Comparison of ENCODE assay signal across 9 cellular contexts in genomic region chr4:83145776-83146175, GRCh38. TPM values are rescaled to one million over a fixed set of nuclear protein-coding genes. Genes with fewer than 3 reads are reported as not detected.
DNase-seq lines count a peak whose midpoint lies in the region; ATAC-seq and TF ChIP-seq lines count a peak whose summit lies in the region.
"Not testable (repeated sequence)": the region's sequence is repeated elsewhere in the genome, so short reads cannot be mapped to it uniquely, and the experiment has no call there.
"Had no signal": no experiment of that assay in that cellular context is flagged by ENCODE, and none has a peak within 500 bp of the region (broad histone marks: within the 10 kb centered on the region; RNA-seq: fewer than 3 reads in every experiment).

No MANE protein-coding gene starts in this region.

- H3K9me3 ChIP-seq in CD4-positive, CD25-positive, alpha-beta regulatory T cell (ENCODE audit: control insufficient read depth in 2 of 2, low read length in 2 of 2); T-helper 17 cell (ENCODE audit: control insufficient read depth, low read length, poor library complexity, severe bottlenecking); endodermal cell (ENCODE audit: control insufficient read depth, low read length): not testable (repeated sequence)

- DNase-seq in CD4-positive, CD25-positive, alpha-beta regulatory T cell: peak in 2 of 3 donors; percentile 14 to 30
- DNase-seq in T-helper 17 cell, endodermal cell: not testable (repeated sequence)
- peak; percentile 46 for DNase-seq in activated CD8-positive, alpha-beta T cell treated with anti-CD3 and anti-CD28 coated beads, Interleukin-2, amount 10 ng/mL, durations not matched to agents 7 days and 5 days
- peak; percentile 24 for DNase-seq in activated naive CD4-positive, alpha-beta T cell treated with anti-CD3 and anti-CD28 coated beads, Interleukin-2, amount 10 ng/mL, durations not matched to agents 7 days and 5 days
- peak; percentile 5 to 11 for DNase-seq in stimulated activated CD4-positive, alpha-beta T cell treated with anti-CD3 and anti-CD28 coated beads, Interleukin-12 subunit alpha, Interleukin-12 subunit beta, amount 100 ng/mL, for 24 hours (ENCODE audit: low read depth in 2 of 2)
- peak; percentile 4 for DNase-seq in stimulated activated CD8-positive, alpha-beta memory T cell treated with anti-CD3 and anti-CD28 coated beads, Interleukin-4, amount 100 ng/mL, for 24 hours (ENCODE audit: low read depth)

- peak; percentile 50 for TF ChIP-seq CTCF in endodermal cell (conservative IDR thresholded peaks at IDR 0.05)

- H3K36me3 ChIP-seq in CD4-positive, CD25-positive, alpha-beta regulatory T cell (ENCODE audit: control insufficient read depth, insufficient read depth, low read length); endodermal cell (ENCODE audit: control insufficient read depth, insufficient read depth, low read length): not testable (repeated sequence)

- H3K27me3 ChIP-seq in CD4-positive, CD25-positive, alpha-beta regulatory T cell (ENCODE audit: control insufficient read depth, insufficient read depth, low read length); endodermal cell (ENCODE audit: control insufficient read depth, insufficient read depth, low read length, poor library complexity, severe bottlenecking): not testable (repeated sequence)

- not testable (repeated sequence) for H3K9ac ChIP-seq in endodermal cell (ENCODE audit: extremely low read depth, low read length, poor library complexity, severe bottlenecking)

- not testable (repeated sequence) for H3K36me3 Mint-ChIP-seq in CD4-positive, CD25-positive, alpha-beta regulatory T cell; T-helper 17 cell (ENCODE audit: low read depth); activated CD8-positive, alpha-beta T cell treated with anti-CD3 and anti-CD28 coated beads, Interleukin-2, amount 10 ng/mL, durations not matched to agents 7 days and 5 days (ENCODE audit: low read depth); activated naive CD4-positive, alpha-beta T cell treated with anti-CD3 and anti-CD28 coated beads, Interleukin-2, amount 10 ng/mL, durations not matched to agents 7 days and 5 days; endodermal cell (ENCODE audit: low read depth)

- peak; percentile 56 to 64 for ATAC-seq in CD4-positive, CD25-positive, alpha-beta regulatory T cell (ENCODE audit: low read depth in 2 of 2)
- peak; percentile 57 for ATAC-seq in GM18868 (IDR thresholded peaks at IDR 0.05; ENCODE audit: unreplicated experiment)
- peak; percentile 61 for ATAC-seq in T-helper 17 cell
- ATAC-seq in activated CD8-positive, alpha-beta T cell treated with anti-CD3 and anti-CD28 coated beads, Interleukin-2, amount 10 ng/mL, durations not matched to agents 7 days and 5 days: peak; percentile 60

- not testable (repeated sequence) for H3K27ac ChIP-seq in CD4-positive, CD25-positive, alpha-beta regulatory T cell (ENCODE audit: insufficient read depth, low read length, poor library complexity, severe bottlenecking); endodermal cell (ENCODE audit: low read depth, low read length)

- POLR2A ChIA-PET in activated CD8-positive, alpha-beta T cell treated with anti-CD3 and anti-CD28 coated beads, Interleukin-2, amount 10 ng/mL, durations not matched to agents 7 days and 5 days (lab: Charles Lee): interaction anchor here (1.9 kb wide), 1 partner anchor 10 kb away, joined by 4 read pairs; no protein-coding TSS in a partner anchor

- H3K4me3 ChIP-seq in CD4-positive, CD25-positive, alpha-beta regulatory T cell (ENCODE audit: low read depth, low read length); endodermal cell (ENCODE audit: low read length): not testable (repeated sequence)

- 50 to 87% methylated on average over 1 to 5 of the region's 5 CpGs for WGBS in endodermal cell (ENCODE audit: insufficient coverage in 1 of 2, insufficient read length in 1 of 2), 2 experiments

- H3K4me1 Mint-ChIP-seq in CD4-positive, CD25-positive, alpha-beta regulatory T cell: peaks cover 0 to 12% (median 6%) of the 10 kb centered on the region in 4 donors
- not testable (repeated sequence) for H3K4me1 Mint-ChIP-seq in T-helper 17 cell, endodermal cell
- H3K4me1 Mint-ChIP-seq in activated CD8-positive, alpha-beta T cell treated with anti-CD3 and anti-CD28 coated beads, Interleukin-2, amount 10 ng/mL, durations not matched to agents 7 days and 5 days (ENCODE audit: low read depth): peaks cover 27% of the 10 kb centered on the region
- peaks cover 13% of the 10 kb centered on the region for H3K4me1 Mint-ChIP-seq in activated naive CD4-positive, alpha-beta T cell treated with anti-CD3 and anti-CD28 coated beads, Interleukin-2, amount 10 ng/mL, durations not matched to agents 7 days and 5 days

- not testable (repeated sequence) for H3K4me1 ChIP-seq in CD4-positive, CD25-positive, alpha-beta regulatory T cell (ENCODE audit: control insufficient read depth, insufficient read depth, low read length, poor library complexity, severe bottlenecking); endodermal cell (ENCODE audit: control insufficient read depth, insufficient read depth, low read length)

- not testable (repeated sequence) for H3K27ac Mint-ChIP-seq in CD4-positive, CD25-positive, alpha-beta regulatory T cell; T-helper 17 cell; activated CD8-positive, alpha-beta T cell treated with anti-CD3 and anti-CD28 coated beads, Interleukin-2, amount 10 ng/mL, durations not matched to agents 7 days and 5 days; activated naive CD4-positive, alpha-beta T cell treated with anti-CD3 and anti-CD28 coated beads, Interleukin-2, amount 10 ng/mL, durations not matched to agents 7 days and 5 days; endodermal cell

- peaks cover 39% of the 10 kb centered on the region for H3K27me3 Mint-ChIP-seq in CD4-positive, CD25-positive, alpha-beta regulatory T cell
- H3K27me3 Mint-ChIP-seq in T-helper 17 cell; activated CD8-positive, alpha-beta T cell treated with anti-CD3 and anti-CD28 coated beads, Interleukin-2, amount 10 ng/mL, durations not matched to agents 7 days and 5 days (ENCODE audit: low read depth); activated naive CD4-positive, alpha-beta T cell treated with anti-CD3 and anti-CD28 coated beads, Interleukin-2, amount 10 ng/mL, durations not matched to agents 7 days and 5 days; endodermal cell (ENCODE audit: insufficient read depth): not testable (repeated sequence)

- CTCF ChIA-PET in activated CD8-positive, alpha-beta T cell treated with anti-CD3 and anti-CD28 coated beads, Interleukin-2, amount 10 ng/mL, durations not matched to agents 7 days and 5 days (lab: Charles Lee): interaction anchor here (0.7 to 3.4 kb wide), 15 partner anchors 9 to 135 kb away, joined by 3 to 20 read pairs (median 5); partner anchors contain the start of gene PLAC8
- CTCF ChIA-PET in activated naive CD4-positive, alpha-beta T cell treated with anti-CD3 and anti-CD28 coated beads, Interleukin-2, amount 10 ng/mL, durations not matched to agents 7 days and 5 days (lab: Charles Lee): interaction anchor here (0.9 kb wide), 1 partner anchor 36 kb away, joined by 3 read pairs; no protein-coding TSS in a partner anchor

- H3K9me3 Mint-ChIP-seq in CD4-positive, CD25-positive, alpha-beta regulatory T cell; activated CD8-positive, alpha-beta T cell treated with anti-CD3 and anti-CD28 coated beads, Interleukin-2, amount 10 ng/mL, durations not matched to agents 7 days and 5 days (ENCODE audit: insufficient read depth); activated naive CD4-positive, alpha-beta T cell treated with anti-CD3 and anti-CD28 coated beads, Interleukin-2, amount 10 ng/mL, durations not matched to agents 7 days and 5 days; endodermal cell: not testable (repeated sequence)

- H3K4me3 Mint-ChIP-seq in CD4-positive, CD25-positive, alpha-beta regulatory T cell; T-helper 17 cell; activated CD8-positive, alpha-beta T cell treated with anti-CD3 and anti-CD28 coated beads, Interleukin-2, amount 10 ng/mL, durations not matched to agents 7 days and 5 days; activated naive CD4-positive, alpha-beta T cell treated with anti-CD3 and anti-CD28 coated beads, Interleukin-2, amount 10 ng/mL, durations not matched to agents 7 days and 5 days; endodermal cell: not testable (repeated sequence)

RNA-seq across cellular contexts. Expression of gene PLAC8, which starts 31.2 kb away (rescaled TPM):
- 70.0 TPM for total RNA-seq in CD4-positive, CD25-positive, alpha-beta regulatory T cell
- polyA plus RNA-seq in CD4-positive, CD25-positive, alpha-beta regulatory T cell: 100 to 1,000 TPM; 128 to 236 (median 189) TPM
- total RNA-seq in T-helper 17 cell (100 to 1,000 TPM; 146 to 182 TPM), endodermal cell (1 to 10 TPM; 1.8 to 2.6 TPM)
- total RNA-seq in activated CD8-positive, alpha-beta T cell treated with anti-CD3 and anti-CD28 coated beads, Interleukin-2, amount 10 ng/mL, durations not matched to agents 7 days and 5 days: 100 to 1,000 TPM; 193 to 198 TPM
- 0.39 TPM for polyA plus RNA-seq in endodermal cell (2013, experiment 1 of 2)
- polyA plus RNA-seq in endodermal cell (2013, experiment 2 of 2): 2.6 TPM
- total RNA-seq: vagina had no signal

Comparison
In these comparisons a context has a peak if more than half of its experiments do, and no peak if none do; other contexts are left out.
1. RNA of gene PLAC8, which starts 31.2 kb away (total RNA-seq): 193 to 198 TPM in activated CD8-positive, alpha-beta T cell treated with anti-CD3 and anti-CD28 coated beads, Interleukin-2, amount 10 ng/mL, durations not matched to agents 7 days and 5 days, 146 to 182 TPM in T-helper 17 cell and 70.0 TPM in CD4-positive, CD25-positive, alpha-beta regulatory T cell (single experiment); 1.8 to 2.6 TPM in endodermal cell; every median in the first group is over 10 times any median in the second.
2. Peak in every context shown above with its lines, with median percentiles within 50 percentile points of each other: ATAC-seq.